In the genomic region with DNA sequence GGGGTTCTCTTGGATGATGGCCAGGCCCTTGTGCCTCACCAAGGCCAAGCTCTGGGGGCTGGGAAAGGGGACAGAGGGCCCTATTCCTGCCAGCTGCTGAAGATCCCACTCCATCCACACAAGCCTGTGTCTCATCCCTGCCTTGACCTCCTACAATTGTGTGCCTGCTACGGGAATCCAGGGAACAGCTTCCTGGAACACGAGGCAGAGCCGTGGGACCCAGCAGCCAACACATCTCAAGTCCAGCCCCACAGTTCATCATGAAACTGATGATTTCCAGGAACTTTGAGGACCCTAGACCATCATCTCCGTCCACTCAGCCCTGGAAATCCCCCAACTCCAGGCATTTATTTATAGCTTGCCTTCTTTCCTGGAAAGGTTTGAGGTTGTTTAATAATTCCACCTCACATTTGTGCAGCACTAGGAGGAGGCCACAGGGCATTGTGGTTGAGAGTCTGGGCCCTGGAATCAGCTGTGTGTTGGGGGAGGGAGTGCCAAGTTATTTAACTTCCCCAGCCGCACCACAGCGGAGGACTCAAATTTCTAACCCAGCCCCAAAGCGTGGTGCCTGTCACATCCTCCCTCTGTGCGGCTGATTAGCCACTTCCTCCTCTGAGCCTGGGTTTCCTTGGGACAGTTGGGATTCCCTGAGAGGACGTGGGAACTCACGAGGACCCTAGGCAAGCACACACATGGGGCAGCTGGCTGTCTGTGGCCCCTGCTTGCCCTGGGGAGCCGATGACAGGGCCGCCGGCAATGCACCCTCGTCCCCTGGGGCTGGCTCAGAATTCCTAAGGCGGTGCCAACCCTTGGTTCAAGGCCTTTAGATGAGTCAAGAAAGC, we compare ENCODE assay signal across 9 cellular contexts. TPM values are rescaled to one million over a fixed set of nuclear protein-coding genes. Genes with fewer than 3 reads are reported as not detected.
DNase-seq lines count a peak whose midpoint lies in the region; ATAC-seq and TF ChIP-seq lines count a peak whose summit lies in the region.
"Had no signal": no experiment of that assay in that cellular context is flagged by ENCODE, and none has a peak within 500 bp of the region (broad histone marks: within the 10 kb centered on the region; RNA-seq: fewer than 3 reads in every experiment).

No MANE protein-coding gene starts in this region.

- no peaks in the 10 kb centered on the region for H3K27me3 ChIP-seq in breast epithelium

- H3K9me3 ChIP-seq in breast epithelium, result no peaks in the 10 kb centered on the region

- no peaks in the 10 kb centered on the region for H3K9me3 Mint-ChIP-seq in activated CD4-positive, alpha-beta T cell treated with anti-CD3 and anti-CD28 coated beads, Interleukin-2, amount 10 ng/mL, durations not matched to agents 24 days and 14 days
- no peaks in the 10 kb centered on the region for H3K9me3 Mint-ChIP-seq in stimulated activated effector memory CD8-positive, alpha-beta T cell treated with anti-CD3 and anti-CD28 coated beads, Interleukin-12 subunit alpha, Interleukin-12 subunit beta, amount 100 ng/mL, for 72 hours
- H3K9me3 Mint-ChIP-seq: activated T-cell treated with anti-CD3 and anti-CD28 coated beads, Interleukin-2, amount 50 U/mL, for 4 hours had no signal

- no peaks in the 10 kb centered on the region for H3K36me3 ChIP-seq in breast epithelium

- peaks cover 0 to 8% of the 10 kb centered on the region in 2 donors for H3K4me1 ChIP-seq in breast epithelium

- peak overlapping the region in 1 of 3 donors; percentile 19 for H3K4me3 ChIP-seq in breast epithelium

- TF ChIP-seq CTCF in breast epithelium (IDR thresholded peaks at IDR 0.05), result no peak

- H3K27ac ChIP-seq in breast epithelium, result peak overlapping the region; percentile 83 to 85

- H3K27me3 Mint-ChIP-seq in activated CD4-positive, alpha-beta T cell treated with anti-CD3 and anti-CD28 coated beads, Interleukin-2, amount 10 ng/mL, durations not matched to agents 24 days and 14 days, result peaks cover 4% of the 10 kb centered on the region

- H3K27ac Mint-ChIP-seq in activated CD4-positive, alpha-beta T cell treated with anti-CD3 and anti-CD28 coated beads, Interleukin-2, amount 10 ng/mL, durations not matched to agents 24 days and 14 days, result no peak overlapping the region
- no peak overlapping the region for H3K27ac Mint-ChIP-seq in stimulated activated effector memory CD8-positive, alpha-beta T cell treated with anti-CD3 and anti-CD28 coated beads, Interleukin-12 subunit alpha, Interleukin-12 subunit beta, amount 100 ng/mL, for 72 hours

- peak; percentile 56 for ATAC-seq in stimulated activated effector memory CD8-positive, alpha-beta T cell treated with anti-CD3 and anti-CD28 coated beads, Interleukin-12 subunit alpha, Interleukin-12 subunit beta, amount 100 ng/mL, for 72 hours
- ATAC-seq in HG03159 (IDR thresholded peaks at IDR 0.05; ENCODE audit: unreplicated experiment), result no peak

- H3K4me1 Mint-ChIP-seq in activated CD4-positive, alpha-beta T cell treated with anti-CD3 and anti-CD28 coated beads, Interleukin-2, amount 10 ng/mL, durations not matched to agents 24 days and 14 days, result peaks cover 4% of the 10 kb centered on the region
- H3K4me1 Mint-ChIP-seq in stimulated activated effector memory CD8-positive, alpha-beta T cell treated with anti-CD3 and anti-CD28 coated beads, Interleukin-12 subunit alpha, Interleukin-12 subunit beta, amount 100 ng/mL, for 72 hours, result peaks cover 30% of the 10 kb centered on the region

- TF ChIP-seq POLR2A in breast epithelium (IDR thresholded peaks at IDR 0.05), result no peak

- intact Hi-C loops in activated CD4-positive, alpha-beta T cell treated with anti-CD3 and anti-CD28 coated beads, Interleukin-2, amount 10 ng/mL, durations not matched to agents 24 days and 14 days (cut with micrococcal nuclease), result no loop called here
- intact Hi-C loops in breast epithelium (cut with DNase I; ENCODE audit: low total_unique reads), result no loop called here

- H3K4me3 Mint-ChIP-seq in activated CD4-positive, alpha-beta T cell treated with anti-CD3 and anti-CD28 coated beads, Interleukin-2, amount 10 ng/mL, durations not matched to agents 24 days and 14 days, result no peak overlapping the region
- no peak overlapping the region for H3K4me3 Mint-ChIP-seq in stimulated activated effector memory CD8-positive, alpha-beta T cell treated with anti-CD3 and anti-CD28 coated beads, Interleukin-12 subunit alpha, Interleukin-12 subunit beta, amount 100 ng/mL, for 72 hours
- H3K4me3 Mint-ChIP-seq: activated T-cell treated with anti-CD3 and anti-CD28 coated beads, Interleukin-2, amount 50 U/mL, for 4 hours had no signal

- H3K36me3 Mint-ChIP-seq in activated CD4-positive, alpha-beta T cell treated with anti-CD3 and anti-CD28 coated beads, Interleukin-2, amount 10 ng/mL, durations not matched to agents 24 days and 14 days (ENCODE audit: low read depth), result no peaks in the 10 kb centered on the region
- H3K36me3 Mint-ChIP-seq in stimulated activated effector memory CD8-positive, alpha-beta T cell treated with anti-CD3 and anti-CD28 coated beads, Interleukin-12 subunit alpha, Interleukin-12 subunit beta, amount 100 ng/mL, for 72 hours, result no peaks in the 10 kb centered on the region

- DNase-seq in activated CD4-positive, alpha-beta T cell treated with anti-CD3 and anti-CD28 coated beads, Interleukin-2, amount 10 ng/mL, durations not matched to agents 24 days and 14 days, result peak; percentile 63
- DNase-seq in activated CD4-positive, alpha-beta T cell treated with anti-CD3 and anti-CD28 coated beads, Interleukin-2, amount 50 U/mL, for 4 hours, result no peak
- DNase-seq in NCI-H69 (lab: John Stamatoyannopoulos, UW) (peak; percentile 50), breast epithelium (ENCODE audit: low spot score in 2 of 2) (peak; percentile 66 to 78), kidney glomerular epithelial cell (lab: John Stamatoyannopoulos, UW) (peak; percentile 85), cortex of kidney (lab: John Stamatoyannopoulos, UW) (no peak)
- no peak for DNase-seq in stimulated activated effector memory CD8-positive, alpha-beta T cell treated with anti-CD3 and anti-CD28 coated beads, Interleukin-12 subunit alpha, Interleukin-12 subunit beta, amount 100 ng/mL, for 72 hours (ENCODE audit: low spot score in 2 of 2)
- DNase-seq: activated T-cell treated with anti-CD3 and anti-CD28 coated beads, Interleukin-2, amount 50 U/mL, for 4 hours had no signal

RNA-seq across cellular contexts. Expression of a gene that starts 58.2 kb away (rescaled TPM):
- 0.14 TPM in 1 of 2 replicates, not detected in the other for total RNA-seq in activated CD4-positive, alpha-beta T cell treated with anti-CD3 and anti-CD28 coated beads, Interleukin-2, amount 10 ng/mL, durations not matched to agents 24 days and 14 days
- total RNA-seq in breast epithelium, result 10 to 100 TPM in 2 of 3 donors, 1 to 10 TPM in 1; 6.2 to 29.6 (median 11.4) TPM
- total RNA-seq: activated T-cell treated with anti-CD3 and anti-CD28 coated beads, Interleukin-2, amount 50 U/mL, for 4 hours had no signal

Comparison
In these comparisons a context has a peak if more than half of its experiments do, and no peak if none do; other contexts are left out.
1. DNase-seq: peak in activated CD4-positive, alpha-beta T cell treated with anti-CD3 and anti-CD28 coated beads, Interleukin-2, amount 10 ng/mL, durations not matched to agents 24 days and 14 days (single experiment), NCI-H69 (single experiment), breast epithelium (2 of 2) and kidney glomerular epithelial cell (single experiment); none in activated CD4-positive, alpha-beta T cell treated with anti-CD3 and anti-CD28 coated beads, Interleukin-2, amount 50 U/mL, for 4 hours (0 of 2), stimulated activated effector memory CD8-positive, alpha-beta T cell treated with anti-CD3 and anti-CD28 coated beads, Interleukin-12 subunit alpha, Interleukin-12 subunit beta, amount 100 ng/mL, for 72 hours (0 of 2) and cortex of kidney (single experiment).